ENCODE assay signal across 8 cellular contexts in genomic region chr20:1184638-1185315, GRCh38. TPM values are rescaled to one million over a fixed set of nuclear protein-coding genes. Genes with fewer than 3 reads are reported as not detected.
DNase-seq lines count a peak whose midpoint lies in the region; ATAC-seq and TF ChIP-seq lines count a peak whose summit lies in the region.

TMEM74B (minus strand) TSS chr20:1184981; CDS start chr20:1183801, 1,180 bp downstream.

- no peaks in the 10 kb centered on the region for H3K36me3 ChIP-seq in tibial artery

- H3K27ac ChIP-seq in tibial artery: no peak within 1 kb of the TSS

- H3K4me3 ChIP-seq in tibial artery: peak within 1 kb of the TSS; percentile 30 to 48

- H3K4me1 ChIP-seq in tibial artery: peaks cover 0 to 16% (median 13%) of the 10 kb centered on the region in 4 donors

- POLR2A ChIA-PET in activated naive CD8-positive, alpha-beta T cell treated with anti-CD3 and anti-CD28 coated beads, Interleukin-2, amount 10 ng/mL, durations not matched to agents 7 days and 5 days (lab: Charles Lee): interaction anchor here (0.8 kb wide), 1 partner anchor 66 kb away, joined by 3 read pairs; no protein-coding TSS in a partner anchor

- H3K9me3 Mint-ChIP-seq in activated CD4-positive, alpha-beta T cell treated with anti-CD3 and anti-CD28 coated beads, Interleukin-2, amount 10 ng/mL, durations not matched to agents 24 days and 14 days: no peaks in the 10 kb centered on the region
- no peaks in the 10 kb centered on the region for H3K9me3 Mint-ChIP-seq in activated naive CD8-positive, alpha-beta T cell treated with anti-CD3 and anti-CD28 coated beads, Interleukin-2, amount 10 ng/mL, durations not matched to agents 7 days and 5 days

- peaks cover 36% of the 10 kb centered on the region for H3K27me3 Mint-ChIP-seq in activated CD4-positive, alpha-beta T cell treated with anti-CD3 and anti-CD28 coated beads, Interleukin-2, amount 10 ng/mL, durations not matched to agents 24 days and 14 days
- peaks cover 29% of the 10 kb centered on the region for H3K27me3 Mint-ChIP-seq in activated naive CD8-positive, alpha-beta T cell treated with anti-CD3 and anti-CD28 coated beads, Interleukin-2, amount 10 ng/mL, durations not matched to agents 7 days and 5 days

- TF ChIP-seq CTCF in tibial artery (IDR thresholded peaks at IDR 0.05): no peak

- H3K4me3 Mint-ChIP-seq in activated CD4-positive, alpha-beta T cell treated with anti-CD3 and anti-CD28 coated beads, Interleukin-2, amount 10 ng/mL, durations not matched to agents 24 days and 14 days: peak within 1 kb of the TSS; percentile 78
- H3K4me3 Mint-ChIP-seq in activated naive CD8-positive, alpha-beta T cell treated with anti-CD3 and anti-CD28 coated beads, Interleukin-2, amount 10 ng/mL, durations not matched to agents 7 days and 5 days: peak within 1 kb of the TSS; percentile 76

- intact Hi-C loops in activated CD4-positive, alpha-beta T cell treated with anti-CD3 and anti-CD28 coated beads, Interleukin-2, amount 10 ng/mL, durations not matched to agents 24 days and 14 days (cut with micrococcal nuclease): loop anchor here (2.0 to 5.0 kb wide), 2 partner anchors 66 to 367 kb away; partner anchors contain the start of gene PSMF1
- intact Hi-C loops in tibial artery (cut with DNase I; ENCODE audit: low total_unique reads): no loop called here

- no peak within 1 kb of the TSS for H3K27ac Mint-ChIP-seq in activated CD4-positive, alpha-beta T cell treated with anti-CD3 and anti-CD28 coated beads, Interleukin-2, amount 10 ng/mL, durations not matched to agents 24 days and 14 days
- no peak within 1 kb of the TSS for H3K27ac Mint-ChIP-seq in activated naive CD8-positive, alpha-beta T cell treated with anti-CD3 and anti-CD28 coated beads, Interleukin-2, amount 10 ng/mL, durations not matched to agents 7 days and 5 days

- peak; percentile 16 for ATAC-seq in activated naive CD8-positive, alpha-beta T cell treated with anti-CD3 and anti-CD28 coated beads, Interleukin-2, amount 10 ng/mL, durations not matched to agents 7 days and 5 days (ENCODE audit: low read depth)
- ATAC-seq in HG03342 (IDR thresholded peaks at IDR 0.05; ENCODE audit: unreplicated experiment) (no peak), GM18873 (IDR thresholded peaks at IDR 0.05; ENCODE audit: low FRiP score, unreplicated experiment) (no peak)

- H3K9me3 ChIP-seq in tibial artery: no peaks in the 10 kb centered on the region

- H3K4me1 Mint-ChIP-seq in activated CD4-positive, alpha-beta T cell treated with anti-CD3 and anti-CD28 coated beads, Interleukin-2, amount 10 ng/mL, durations not matched to agents 24 days and 14 days: peaks cover 10% of the 10 kb centered on the region
- peaks cover 6% of the 10 kb centered on the region for H3K4me1 Mint-ChIP-seq in activated naive CD8-positive, alpha-beta T cell treated with anti-CD3 and anti-CD28 coated beads, Interleukin-2, amount 10 ng/mL, durations not matched to agents 7 days and 5 days

- peak; percentile 61 for DNase-seq in activated CD4-positive, alpha-beta T cell treated with anti-CD3 and anti-CD28 coated beads, Interleukin-2, amount 10 ng/mL, durations not matched to agents 24 days and 14 days
- no peak for DNase-seq in activated CD4-positive, alpha-beta T cell treated with anti-CD3 and anti-CD28 coated beads, Interleukin-2, amount 50 U/mL, for 1 hour
- peak; percentile 55 for DNase-seq in activated naive CD8-positive, alpha-beta T cell treated with anti-CD3 and anti-CD28 coated beads, Interleukin-2, amount 10 ng/mL, durations not matched to agents 7 days and 5 days
- DNase-seq in iPS-NIHi7 (ENCODE audit: extremely low spot score): peak; percentile 49
- DNase-seq in tibial artery: no peak
- DNase-seq in NCI-H2171 (lab: John Stamatoyannopoulos, UW): no peak

- H3K36me3 Mint-ChIP-seq in activated CD4-positive, alpha-beta T cell treated with anti-CD3 and anti-CD28 coated beads, Interleukin-2, amount 10 ng/mL, durations not matched to agents 24 days and 14 days (ENCODE audit: low read depth): no peaks in the 10 kb centered on the region
- H3K36me3 Mint-ChIP-seq in activated naive CD8-positive, alpha-beta T cell treated with anti-CD3 and anti-CD28 coated beads, Interleukin-2, amount 10 ng/mL, durations not matched to agents 7 days and 5 days: no peaks in the 10 kb centered on the region

- H3K27me3 ChIP-seq in tibial artery: peaks cover 0 to 24% of the 10 kb centered on the region in 2 donors

RNA-seq across cellular contexts. Expression of gene TMEM74B, which starts in this region (rescaled TPM):
- 1.6 and 1.9 TPM in 2 replicates for total RNA-seq in activated CD4-positive, alpha-beta T cell treated with anti-CD3 and anti-CD28 coated beads, Interleukin-2, amount 10 ng/mL, durations not matched to agents 24 days and 14 days
- 1 to 10 TPM; 3.5 to 4.0 TPM for total RNA-seq in activated naive CD8-positive, alpha-beta T cell treated with anti-CD3 and anti-CD28 coated beads, Interleukin-2, amount 10 ng/mL, durations not matched to agents 7 days and 5 days

Comparison
In these comparisons a context has a peak if more than half of its experiments do, and no peak if none do; other contexts are left out.
1. DNase-seq: peak in activated CD4-positive, alpha-beta T cell treated with anti-CD3 and anti-CD28 coated beads, Interleukin-2, amount 10 ng/mL, durations not matched to agents 24 days and 14 days (single experiment), activated naive CD8-positive, alpha-beta T cell treated with anti-CD3 and anti-CD28 coated beads, Interleukin-2, amount 10 ng/mL, durations not matched to agents 7 days and 5 days (single experiment) and iPS-NIHi7 (single experiment); none in activated CD4-positive, alpha-beta T cell treated with anti-CD3 and anti-CD28 coated beads, Interleukin-2, amount 50 U/mL, for 1 hour (single experiment), tibial artery (0 of 2) and NCI-H2171 (single experiment).